In the genomic region with DNA sequence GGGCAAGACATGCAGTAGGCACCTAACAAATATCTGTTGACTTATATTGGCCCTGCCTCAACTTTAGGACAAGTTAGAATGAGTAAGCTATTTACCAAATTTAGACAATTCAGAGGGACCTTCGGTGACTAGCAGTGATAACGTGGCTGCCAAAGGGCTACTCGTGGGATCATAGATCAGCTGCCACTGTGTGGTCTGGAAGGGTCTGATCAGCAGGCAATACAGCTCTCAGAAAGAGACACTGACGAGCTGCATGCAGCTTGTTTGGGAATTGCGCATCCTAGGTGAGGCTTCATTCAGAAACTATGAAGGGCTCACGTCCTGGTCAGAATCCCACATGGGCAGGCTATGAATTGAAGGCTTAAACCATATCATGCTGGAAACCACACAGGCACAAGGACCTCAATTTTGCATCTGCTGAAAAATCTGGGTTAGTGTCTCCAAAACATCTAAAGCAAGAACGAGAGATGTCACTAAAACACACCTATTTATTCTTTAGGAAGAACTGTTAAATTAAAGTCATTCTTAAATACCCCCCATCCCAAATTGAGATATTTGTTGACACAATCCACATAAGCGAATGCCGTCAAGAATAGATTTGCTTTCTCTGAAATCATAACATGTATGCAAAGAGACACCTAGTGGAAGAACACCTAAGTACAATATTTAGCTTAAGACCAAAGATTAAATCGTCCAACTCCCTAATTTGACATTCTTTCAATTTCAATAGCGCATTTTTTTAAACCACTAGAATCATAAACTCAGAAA, we compare ENCODE assay signal across 8 cellular contexts.
DNase-seq lines count a peak whose midpoint lies in the region; ATAC-seq and TF ChIP-seq lines count a peak whose summit lies in the region.

No MANE protein-coding gene starts in this region.

- H3K27me3 Mint-ChIP-seq in CD4-positive, CD25-positive, alpha-beta regulatory T cell = no peaks in the 10 kb centered on the region
- H3K27me3 Mint-ChIP-seq in brain = no peaks in the 10 kb centered on the region

- no peaks in the 10 kb centered on the region for H3K36me3 Mint-ChIP-seq in CD4-positive, CD25-positive, alpha-beta regulatory T cell
- H3K36me3 Mint-ChIP-seq in brain = no peaks in the 10 kb centered on the region

- no peaks in the 10 kb centered on the region for H3K9me3 Mint-ChIP-seq in CD4-positive, CD25-positive, alpha-beta regulatory T cell
- H3K9me3 Mint-ChIP-seq in brain = no peaks in the 10 kb centered on the region

- H3K4me3 Mint-ChIP-seq in CD4-positive, CD25-positive, alpha-beta regulatory T cell = peak overlapping the region; percentile 25 to 90 (median 82)
- H3K4me3 Mint-ChIP-seq in brain = peak overlapping the region in 1 of 5 experiments; percentile 2

- peak overlapping the region; percentile 84 for H3K4me3 ChIP-seq in CD4-positive, CD25-positive, alpha-beta regulatory T cell (ENCODE audit: low read depth, low read length)
- H3K4me3 ChIP-seq in lower lobe of right lung = peak overlapping the region; percentile 12

- H3K27ac Mint-ChIP-seq in CD4-positive, CD25-positive, alpha-beta regulatory T cell = peak overlapping the region; percentile 61 to 87 (median 84)
- peak overlapping the region in 2 of 5 experiments; percentile 23 to 49 for H3K27ac Mint-ChIP-seq in brain

- H3K9me3 ChIP-seq in CD4-positive, CD25-positive, alpha-beta regulatory T cell (ENCODE audit: control insufficient read depth in 2 of 2, low read length in 2 of 2) = no peaks in the 10 kb centered on the region
- H3K9me3 ChIP-seq in lower lobe of right lung = no peaks in the 10 kb centered on the region

- no peaks in the 10 kb centered on the region for H3K27me3 ChIP-seq in CD4-positive, CD25-positive, alpha-beta regulatory T cell (ENCODE audit: control insufficient read depth, insufficient read depth, low read length)
- H3K27me3 ChIP-seq in lower lobe of right lung (ENCODE audit: low read depth) = no peaks in the 10 kb centered on the region

- intact Hi-C loops in lower lobe of right lung (cut with DNase I) = loop anchor here (5.0 kb wide), 1 partner anchor 125 kb away; no protein-coding TSS in a partner anchor

- no peaks in the 10 kb centered on the region for H3K36me3 ChIP-seq in CD4-positive, CD25-positive, alpha-beta regulatory T cell (ENCODE audit: control insufficient read depth, insufficient read depth, low read length)
- H3K36me3 ChIP-seq in lower lobe of right lung = no peaks in the 10 kb centered on the region

- DNase-seq in CD4-positive, CD25-positive, alpha-beta regulatory T cell = peak in 2 of 3 donors; percentile 70 to 76
- DNase-seq in NCI-H774 (lab: John Stamatoyannopoulos, UW) (peak; percentile 50), lower lobe of right lung (no peak)
- DNase-seq in stimulated activated CD4-positive, alpha-beta T cell treated with anti-CD3 and anti-CD28 coated beads, Interleukin-1b, Interleukin-23, amount 100 ng/mL, for 48 hours = no peak
- no peak for DNase-seq in activated CD4-positive, alpha-beta T cell treated with anti-CD3 and anti-CD28 coated beads for 1 hour

- H3K4me1 Mint-ChIP-seq in CD4-positive, CD25-positive, alpha-beta regulatory T cell = peaks cover 16 to 43% (median 26%) of the 10 kb centered on the region in 4 donors
- H3K4me1 Mint-ChIP-seq in brain = peaks cover 30% of the 10 kb centered on the region

- peak; percentile 70 to 73 for ATAC-seq in CD4-positive, CD25-positive, alpha-beta regulatory T cell (ENCODE audit: low read depth in 2 of 2)
- ATAC-seq in GM18868 (IDR thresholded peaks at IDR 0.05; ENCODE audit: unreplicated experiment) = peak; percentile 77
- peak; percentile 61 for ATAC-seq in HG03342 (IDR thresholded peaks at IDR 0.05; ENCODE audit: unreplicated experiment)
- ATAC-seq in lower lobe of right lung = peak in 1 of 2 donors; percentile 66

- H3K27ac ChIP-seq in CD4-positive, CD25-positive, alpha-beta regulatory T cell (ENCODE audit: insufficient read depth, low read length, poor library complexity, severe bottlenecking) = no peak overlapping the region
- no peak overlapping the region for H3K27ac ChIP-seq in lower lobe of right lung

- peaks cover 14% of the 10 kb centered on the region for H3K4me1 ChIP-seq in CD4-positive, CD25-positive, alpha-beta regulatory T cell (ENCODE audit: control insufficient read depth, insufficient read depth, low read length, poor library complexity, severe bottlenecking)
- H3K4me1 ChIP-seq in lower lobe of right lung = peaks cover 6% of the 10 kb centered on the region

- TF ChIP-seq CTCF in brain (conservative IDR thresholded peaks at IDR 0.05) (peak; percentile 78), lower lobe of right lung (IDR thresholded peaks at IDR 0.05) (peak; percentile 65)

Comparison
In these comparisons a context has a peak if more than half of its experiments do, and no peak if none do; other contexts are left out.
1. DNase-seq: peak in CD4-positive, CD25-positive, alpha-beta regulatory T cell (2 of 3) and NCI-H774 (single experiment); none in lower lobe of right lung (single experiment), stimulated activated CD4-positive, alpha-beta T cell treated with anti-CD3 and anti-CD28 coated beads, Interleukin-1b, Interleukin-23, amount 100 ng/mL, for 48 hours (single experiment) and activated CD4-positive, alpha-beta T cell treated with anti-CD3 and anti-CD28 coated beads for 1 hour (single experiment).